ENCODE assay signal across 17 cellular contexts in genomic region chr4:38931125-38931524, GRCh38.
"Had no signal": no experiment of that assay in that cellular context is flagged by ENCODE, and none has a peak within 500 bp of the region (broad histone marks: within the 10 kb centered on the region; RNA-seq: fewer than 3 reads in every experiment).

No MANE protein-coding gene starts in this region.

- H3K4me3 ChIP-seq: coronary artery, gastrocnemius medialis, heart right ventricle, ovary, skin epidermis, stomach had no signal

- H3K27ac Mint-ChIP-seq: type B pancreatic cell had no signal

- H3K27me3 Mint-ChIP-seq: naive thymus-derived CD8-positive, alpha-beta T cell; type B pancreatic cell had no signal

- H3K36me3 Mint-ChIP-seq: naive thymus-derived CD8-positive, alpha-beta T cell had no signal

- H3K36me3 ChIP-seq: ovary had no signal

- DNase-seq: effector CD4-positive, alpha-beta T cell; gastrocnemius medialis; heart right ventricle; hypothalamus; kidney glomerular epithelial cell; naive thymus-derived CD8-positive, alpha-beta T cell; ovary; stimulated activated CD4-positive, alpha-beta T cell treated with anti-CD3 and anti-CD28 coated beads, Interleukin-2, amount 100 ng/mL, for 24 hours; stimulated activated CD4-positive, alpha-beta T cell treated with anti-CD3 and anti-CD28 coated beads, Interleukin-4, amount 100 ng/mL, for 4 hours; stimulated activated naive CD4-positive, alpha-beta T cell; stomach had no signal

- H3K27me3 ChIP-seq: gastrocnemius medialis, heart right ventricle, ovary, stomach had no signal

- H3K9me3 Mint-ChIP-seq: naive thymus-derived CD8-positive, alpha-beta T cell; neural crest cell; type B pancreatic cell had no signal

- H3K4me1 Mint-ChIP-seq: naive thymus-derived CD8-positive, alpha-beta T cell had no signal

- H3K4me1 ChIP-seq: gastrocnemius medialis, heart right ventricle had no signal

- ATAC-seq: esophagus mucosa; gastrocnemius medialis; heart right ventricle; naive thymus-derived CD8-positive, alpha-beta T cell; sciatic nerve had no signal

- H3K4me3 Mint-ChIP-seq: naive thymus-derived CD8-positive, alpha-beta T cell; neural crest cell; type B pancreatic cell had no signal

- H3K9me3 ChIP-seq: gastrocnemius medialis, heart right ventricle, ovary, stomach had no signal

- H3K27ac ChIP-seq: coronary artery, gastrocnemius medialis, heart right ventricle, ovary, skin epidermis had no signal
